10 cellular contexts compared by ENCODE assay signal in genomic region chr3:121747976-121748375, GRCh38. TPM values are rescaled to one million over a fixed set of nuclear protein-coding genes. Genes with fewer than 3 reads are reported as not detected.
DNase-seq lines count a peak whose midpoint lies in the region; TF ChIP-seq lines count a peak whose summit lies in the region.
"Had no signal": no experiment of that assay in that cellular context is flagged by ENCODE, and none has a peak within 500 bp of the region (broad histone marks: within the 10 kb centered on the region; RNA-seq: fewer than 3 reads in every experiment).

No MANE protein-coding gene starts in this region.

- H2AFZ ChIP-seq in PC-9 = no peak overlapping the region

- DNase-seq in EH (ENCODE audit: low read depth) (peak; percentile 6), PC-9 (no peak), fibroblast of mammary gland (ENCODE audit: low read depth) (no peak), skeletal muscle cell (ENCODE audit: low read depth) (no peak), NCI-H345 treated with DMSO at 0.1 percent for 48 hours (lab: John Stamatoyannopoulos, UW; ENCODE audit: unreplicated experiment) (no peak), middle frontal gyrus (ENCODE audit: extremely low spot score, low spot score) (no peak), MV-4-11 (lab: John Stamatoyannopoulos, UW) (no peak), cerebellar nuclear complex (lab: John Stamatoyannopoulos, UW) (no peak)
- DNase-seq: naive B cell, NCI-H187 treated with DMSO at 0.1 percent for 48 hours had no signal

- H3K27me3 ChIP-seq in PC-9 (ENCODE audit: insufficient read depth, low read depth) = no peaks in the 10 kb centered on the region

- H3K36me3 ChIP-seq in PC-9 (ENCODE audit: low read depth) = peaks cover 5% of the 10 kb centered on the region; the same call in 1 of the 2 replicates

- peak overlapping the region; percentile 75 for H3K4me3 ChIP-seq in PC-9
- H3K4me3 ChIP-seq in fibroblast of mammary gland (ENCODE audit: control insufficient read depth, low read depth, low read length) = peak overlapping the region; percentile 95
- peak overlapping the region; percentile 90 for H3K4me3 ChIP-seq in skeletal muscle cell (ENCODE audit: low read depth, low read length)

- peak overlapping the region; percentile 94 for H3K4me2 ChIP-seq in PC-9

- peaks cover 33% of the 10 kb centered on the region for H3K4me1 ChIP-seq in PC-9 (replicated peaks; ENCODE audit: insufficient read depth)

- H3K27ac ChIP-seq in PC-9 = no peak overlapping the region

- POLR2A ChIA-PET in PC-9 (lab: Charles Lee; ENCODE audit: unreplicated experiment) = interaction anchor here (0.6 to 1.2 kb wide), 3 partner anchors 15 to 1019 kb away, joined by 4 to 7 read pairs (median 5); no protein-coding TSS in a partner anchor

- BruUV-seq in PC-9 (replicated peaks; lab: Mats Ljungman, UMichigan) = no TSS peak

- H3K79me2 ChIP-seq in PC-9 (ENCODE audit: low read depth) = peaks cover 68% of the 10 kb centered on the region

- H3K9me3 ChIP-seq in PC-9 (ENCODE audit: insufficient read depth, low read depth) = no peaks in the 10 kb centered on the region

- intact Hi-C loops in PC-9 (cut with micrococcal nuclease; ENCODE audit: unreplicated experiment) = loop anchor here (2.0 kb wide), 1 partner anchor 87 kb away; the partner anchor contains the start of genes EAF2 and IQCB1

- H4K20me1 ChIP-seq in PC-9 (ENCODE audit: insufficient read depth) = peaks cover 40% of the 10 kb centered on the region

- CTCF ChIA-PET in PC-9 (lab: Charles Lee) = no interaction called here

- H3F3A ChIP-seq in PC-9 (ENCODE audit: insufficient read depth, low read depth) = peaks cover 12% of the 10 kb centered on the region; the same call in 1 of the 2 replicates

- H3K9me2 ChIP-seq in PC-9 (ENCODE audit: insufficient read depth) = no peaks in the 10 kb centered on the region

- TF ChIP-seq CTCF in PC-9 (conservative IDR thresholded peaks at IDR 0.05) (no peak), fibroblast of mammary gland (conservative IDR thresholded peaks at IDR 0.05; ENCODE audit: control insufficient read depth, insufficient read depth, low read depth, low read length) (no peak)

RNA-seq across cellular contexts. Expression of gene GOLGB1, which starts 1.6 kb away (rescaled TPM):
- total RNA-seq in PC-9 (2021) = 60.8 and 73.1 TPM in 2 replicates
